8 cellular contexts compared by ENCODE assay signal in the genomic region with DNA sequence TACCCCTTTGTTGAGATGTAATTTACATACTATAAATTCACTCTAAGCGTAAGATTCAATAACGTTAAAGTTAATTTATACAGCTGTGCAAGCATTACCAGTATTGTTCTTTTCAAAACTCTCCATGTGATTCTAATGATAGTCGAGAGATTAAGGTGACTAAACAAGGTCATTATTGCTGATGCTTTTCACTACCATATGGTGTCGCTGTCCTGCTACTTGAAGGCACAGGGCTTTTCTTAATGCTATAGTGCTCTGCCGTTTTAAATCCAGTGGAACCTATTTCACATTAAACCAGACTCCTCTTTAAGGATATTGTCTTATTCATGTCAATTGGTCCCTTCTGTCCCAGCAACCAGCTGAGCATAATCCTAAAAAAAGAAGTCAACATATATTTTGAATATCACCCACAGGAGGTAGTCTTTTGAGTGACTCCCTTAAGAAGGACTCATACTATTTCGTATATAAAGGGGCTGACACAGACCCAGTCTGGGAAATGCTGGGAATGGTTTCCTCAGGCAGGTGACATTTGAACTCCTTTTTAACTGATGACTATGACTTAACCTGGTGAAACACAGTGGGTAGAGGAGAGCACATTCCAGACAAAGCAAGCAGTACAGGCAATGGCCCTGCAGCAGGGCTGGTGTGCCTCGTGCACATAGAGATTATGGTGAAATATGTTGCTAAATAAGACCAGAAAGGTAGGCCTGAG. TPM values are rescaled to one million over a fixed set of nuclear protein-coding genes. Genes with fewer than 3 reads are reported as not detected.
A peak's percentile ranks its signal among the peaks of the same experiment; 100 is the strongest.
DNase-seq lines count a peak whose midpoint lies in the region; ATAC-seq, FAIRE-seq and TF ChIP-seq lines count a peak whose summit lies in the region.

No MANE protein-coding gene starts in this region.

- no peak overlapping the region for H3K27ac ChIP-seq in GM23338 (ENCODE audit: low read depth)

- no peak overlapping the region for H3K27ac Mint-ChIP-seq in activated naive CD8-positive, alpha-beta T cell treated with anti-CD3 and anti-CD28 coated beads, Interleukin-2, amount 10 ng/mL, durations not matched to agents 7 days and 5 days
- H3K27ac Mint-ChIP-seq in activated naive CD8-positive, alpha-beta T cell treated with anti-CD3 and anti-CD28 coated beads for 36 hours, result no peak overlapping the region
- H3K27ac Mint-ChIP-seq in GM23338 (no peak overlapping the region; the same call in 1 of the 2 replicates), endothelial cell (ENCODE audit: unreplicated experiment) (no peak overlapping the region), naive B cell (peak overlapping the region in 1 of 6 donors; percentile 12)

- ATAC-seq in activated naive CD8-positive, alpha-beta T cell treated with anti-CD3 and anti-CD28 coated beads, Interleukin-2, amount 10 ng/mL, durations not matched to agents 7 days and 5 days (ENCODE audit: low read depth), result peak; percentile 81
- ATAC-seq in GM23338 (peak; percentile 91), naive B cell (ENCODE audit: low read depth in 2 of 2) (peak; percentile 66 to 72)

- no peak overlapping the region for H3K4me3 Mint-ChIP-seq in activated naive CD8-positive, alpha-beta T cell treated with anti-CD3 and anti-CD28 coated beads, Interleukin-2, amount 10 ng/mL, durations not matched to agents 7 days and 5 days
- H3K4me3 Mint-ChIP-seq in activated naive CD8-positive, alpha-beta T cell treated with anti-CD3 and anti-CD28 coated beads for 36 hours, result no peak overlapping the region
- H3K4me3 Mint-ChIP-seq in GM23338, result no peak overlapping the region
- no peak overlapping the region for H3K4me3 Mint-ChIP-seq in endothelial cell (ENCODE audit: unreplicated experiment)
- peak overlapping the region in 1 of 8 donors; percentile 36 for H3K4me3 Mint-ChIP-seq in naive B cell

- no peaks in the 10 kb centered on the region for H3F3A ChIP-seq in GM23338 (replicated peaks; ENCODE audit: low read depth)

- H3K36me3 ChIP-seq in GM23338 (ENCODE audit: insufficient read depth), result no peaks in the 10 kb centered on the region

- H3K27me3 Mint-ChIP-seq in activated naive CD8-positive, alpha-beta T cell treated with anti-CD3 and anti-CD28 coated beads, Interleukin-2, amount 10 ng/mL, durations not matched to agents 7 days and 5 days, result no peaks in the 10 kb centered on the region
- no peaks in the 10 kb centered on the region for H3K27me3 Mint-ChIP-seq in activated naive CD8-positive, alpha-beta T cell treated with anti-CD3 and anti-CD28 coated beads for 36 hours
- H3K27me3 Mint-ChIP-seq in GM23338 (ENCODE audit: insufficient read depth, low read depth, poor library complexity), result peaks cover 1% of the 10 kb centered on the region
- peaks cover 1% of the 10 kb centered on the region for H3K27me3 Mint-ChIP-seq in endothelial cell (ENCODE audit: unreplicated experiment)
- H3K27me3 Mint-ChIP-seq in naive B cell, result no peaks in the 10 kb centered on the region

- peak; percentile 95 for TF ChIP-seq CTCF in GM23338 (conservative IDR thresholded peaks at IDR 0.05; ENCODE audit: low read depth in 2 of 2)
- peak; percentile 71 for TF ChIP-seq CTCF in endothelial cell (IDR thresholded peaks at IDR 0.05; ENCODE audit: unreplicated experiment)

- H3K79me2 ChIP-seq in GM23338 (replicated peaks; ENCODE audit: insufficient read depth), result no peaks in the 10 kb centered on the region

- H4K20me1 ChIP-seq in GM23338 (replicated peaks; ENCODE audit: insufficient read depth), result no peaks in the 10 kb centered on the region

- H3K4me1 ChIP-seq in GM23338 (ENCODE audit: insufficient read depth), result peaks cover 11% of the 10 kb centered on the region

- peak; percentile 54 for FAIRE-seq in RCC 7860 (lab: Jason Lieb, UNC)

- no peak overlapping the region for H3K4me3 ChIP-seq in GM23338

- H3K36me3 Mint-ChIP-seq in activated naive CD8-positive, alpha-beta T cell treated with anti-CD3 and anti-CD28 coated beads, Interleukin-2, amount 10 ng/mL, durations not matched to agents 7 days and 5 days, result no peaks in the 10 kb centered on the region
- no peaks in the 10 kb centered on the region for H3K36me3 Mint-ChIP-seq in activated naive CD8-positive, alpha-beta T cell treated with anti-CD3 and anti-CD28 coated beads for 36 hours
- H3K36me3 Mint-ChIP-seq in GM23338 (ENCODE audit: low read depth) (no peaks in the 10 kb centered on the region), endothelial cell (ENCODE audit: low read depth, unreplicated experiment) (no peaks in the 10 kb centered on the region), naive B cell (no peaks in the 10 kb centered on the region)

- no peak overlapping the region for H3K4me2 ChIP-seq in GM23338

- H3K9me2 ChIP-seq in GM23338 (ENCODE audit: insufficient read depth), result no peaks in the 10 kb centered on the region

- POLR2A ChIA-PET in activated naive CD8-positive, alpha-beta T cell treated with anti-CD3 and anti-CD28 coated beads, Interleukin-2, amount 10 ng/mL, durations not matched to agents 7 days and 5 days (lab: Charles Lee), result no interaction called here

- H3K27me3 ChIP-seq in GM23338 (ENCODE audit: insufficient read depth), result no peaks in the 10 kb centered on the region

- DNase-seq in activated naive CD8-positive, alpha-beta T cell treated with anti-CD3 and anti-CD28 coated beads, Interleukin-2, amount 10 ng/mL, durations not matched to agents 7 days and 5 days, result no peak
- no peak for DNase-seq in activated naive CD8-positive, alpha-beta T cell treated with anti-CD3 and anti-CD28 coated beads for 36 hours
- DNase-seq in GM23338 (ENCODE audit: low spot score), result peak; percentile 82
- peak; percentile 93 to 98 for DNase-seq in Kasumi-1 (lab: John Stamatoyannopoulos, UW)
- DNase-seq in RCC 7860 (ENCODE audit: low spot score), result peak; percentile 44
- no peak for DNase-seq in endothelial cell (ENCODE audit: low spot score)
- peak; percentile 38 for DNase-seq in naive B cell
- DNase-seq in stimulated activated CD4-positive, alpha-beta T cell treated with anti-CD3 and anti-CD28 coated beads, Interleukin-1b, Interleukin-23, amount 100 ng/mL, for 48 hours, result no peak

- peaks cover 23% of the 10 kb centered on the region for H3K4me1 Mint-ChIP-seq in activated naive CD8-positive, alpha-beta T cell treated with anti-CD3 and anti-CD28 coated beads, Interleukin-2, amount 10 ng/mL, durations not matched to agents 7 days and 5 days
- peaks cover 20% of the 10 kb centered on the region for H3K4me1 Mint-ChIP-seq in activated naive CD8-positive, alpha-beta T cell treated with anti-CD3 and anti-CD28 coated beads for 36 hours
- peaks cover 8% of the 10 kb centered on the region; the same call in 2 of the 3 replicates for H3K4me1 Mint-ChIP-seq in GM23338
- H3K4me1 Mint-ChIP-seq in endothelial cell (ENCODE audit: unreplicated experiment), result no peaks in the 10 kb centered on the region
- H3K4me1 Mint-ChIP-seq in naive B cell, result peaks cover 26 to 32% (median 29%) of the 10 kb centered on the region in 3 donors

- H2AFZ ChIP-seq in GM23338, result no peak overlapping the region

- H3K9me3 Mint-ChIP-seq in activated naive CD8-positive, alpha-beta T cell treated with anti-CD3 and anti-CD28 coated beads, Interleukin-2, amount 10 ng/mL, durations not matched to agents 7 days and 5 days, result no peaks in the 10 kb centered on the region
- H3K9me3 Mint-ChIP-seq in activated naive CD8-positive, alpha-beta T cell treated with anti-CD3 and anti-CD28 coated beads for 36 hours, result no peaks in the 10 kb centered on the region
- H3K9me3 Mint-ChIP-seq in GM23338 (no peaks in the 10 kb centered on the region), endothelial cell (ENCODE audit: unreplicated experiment) (no peaks in the 10 kb centered on the region), naive B cell (peaks cover 0 to 7% (median 0%) of the 10 kb centered on the region in 7 donors)

TF ChIP-seq in GM23338, 12 proteins besides CTCF, POLR2A, EP300 and RAD21 (continues in another document):
- TF ChIP-seq JUNB (IDR thresholded peaks at IDR 0.05; ENCODE audit: unreplicated experiment) (no peak), POLR2AphosphoS5 (IDR thresholded peaks at IDR 0.05; ENCODE audit: low read depth) (no peak), EZH2 (IDR thresholded peaks at IDR 0.05; ENCODE audit: low read depth, unreplicated experiment) (no peak), EZH2phosphoT487 (IDR thresholded peaks at IDR 0.05; ENCODE audit: unreplicated experiment) (no peak), NANOG (IDR thresholded peaks at IDR 0.05; ENCODE audit: borderline replicate concordance) (no peak), CREB1 (CRISPR knock-in tag; IDR thresholded peaks at IDR 0.05; ENCODE audit: low read depth) (no peak), STAT1 (IDR thresholded peaks at IDR 0.05; ENCODE audit: unreplicated experiment) (no peak), ZNF114 (CRISPR knock-in tag; IDR thresholded peaks at IDR 0.05) (no peak)
- TF ChIP-seq, protein P1, sequence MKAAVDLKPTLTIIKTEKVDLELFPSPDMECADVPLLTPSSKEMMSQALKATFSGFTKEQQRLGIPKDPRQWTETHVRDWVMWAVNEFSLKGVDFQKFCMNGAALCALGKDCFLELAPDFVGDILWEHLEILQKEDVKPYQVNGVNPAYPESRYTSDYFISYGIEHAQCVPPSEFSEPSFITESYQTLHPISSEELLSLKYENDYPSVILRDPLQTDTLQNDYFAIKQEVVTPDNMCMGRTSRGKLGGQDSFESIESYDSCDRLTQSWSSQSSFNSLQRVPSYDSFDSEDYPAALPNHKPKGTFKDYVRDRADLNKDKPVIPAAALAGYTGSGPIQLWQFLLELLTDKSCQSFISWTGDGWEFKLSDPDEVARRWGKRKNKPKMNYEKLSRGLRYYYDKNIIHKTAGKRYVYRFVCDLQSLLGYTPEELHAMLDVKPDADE (IDR thresholded peaks at IDR 0.05), result no peak

RNA-seq across cellular contexts. Expression of gene CYTIP, which starts 53.9 kb away (rescaled TPM):
- total RNA-seq in activated naive CD8-positive, alpha-beta T cell treated with anti-CD3 and anti-CD28 coated beads, Interleukin-2, amount 10 ng/mL, durations not matched to agents 7 days and 5 days, result 100 to 1,000 TPM; 233 to 238 TPM
- total RNA-seq in activated naive CD8-positive, alpha-beta T cell treated with anti-CD3 and anti-CD28 coated beads for 36 hours, result 100 to 1,000 TPM; 302 to 304 TPM
- total RNA-seq in GM23338 (2014; rRNA removed; shearing (Covaris generic)), result not detected in 2 replicates
- 0.28 TPM in 1 of 2 replicates, not detected in the other for polyA plus RNA-seq in GM23338 (2016; fragmentation: Nextera tagmentation; extraction: Ambion mirVana)
- not detected for total RNA-seq in endothelial cell (ENCODE audit: unreplicated experiment)
- polyA plus RNA-seq in naive B cell (ENCODE audit: low read depth in 6 of 6), result 100 to 1,000 TPM in 4 of 6 donors, 10 to 100 TPM in 2; 90.7 to 172 (median 121) TPM

Comparison
In these comparisons a context has a peak if more than half of its experiments do, and no peak if none do; other contexts are left out.
1. DNase-seq: peak in GM23338 (single experiment), Kasumi-1 (2 of 2), RCC 7860 (single experiment) and naive B cell (single experiment); none in activated naive CD8-positive, alpha-beta T cell treated with anti-CD3 and anti-CD28 coated beads, Interleukin-2, amount 10 ng/mL, durations not matched to agents 7 days and 5 days (single experiment), activated naive CD8-positive, alpha-beta T cell treated with anti-CD3 and anti-CD28 coated beads for 36 hours (single experiment), endothelial cell (single experiment) and stimulated activated CD4-positive, alpha-beta T cell treated with anti-CD3 and anti-CD28 coated beads, Interleukin-1b, Interleukin-23, amount 100 ng/mL, for 48 hours (single experiment).
2. RNA of gene CYTIP, which starts 53.9 kb away (total RNA-seq): 302 to 304 TPM in activated naive CD8-positive, alpha-beta T cell treated with anti-CD3 and anti-CD28 coated beads for 36 hours and 233 to 238 TPM in activated naive CD8-positive, alpha-beta T cell treated with anti-CD3 and anti-CD28 coated beads, Interleukin-2, amount 10 ng/mL, durations not matched to agents 7 days and 5 days; not detected in GM23338 and not detected in endothelial cell (single experiment); every median in the first group is over 100 times any median in the second.
3. Peak in every context shown above with its lines, with median percentiles within 50 percentile points of each other: ATAC-seq.